8 cellular contexts compared by ENCODE assay signal in the genomic region with DNA sequence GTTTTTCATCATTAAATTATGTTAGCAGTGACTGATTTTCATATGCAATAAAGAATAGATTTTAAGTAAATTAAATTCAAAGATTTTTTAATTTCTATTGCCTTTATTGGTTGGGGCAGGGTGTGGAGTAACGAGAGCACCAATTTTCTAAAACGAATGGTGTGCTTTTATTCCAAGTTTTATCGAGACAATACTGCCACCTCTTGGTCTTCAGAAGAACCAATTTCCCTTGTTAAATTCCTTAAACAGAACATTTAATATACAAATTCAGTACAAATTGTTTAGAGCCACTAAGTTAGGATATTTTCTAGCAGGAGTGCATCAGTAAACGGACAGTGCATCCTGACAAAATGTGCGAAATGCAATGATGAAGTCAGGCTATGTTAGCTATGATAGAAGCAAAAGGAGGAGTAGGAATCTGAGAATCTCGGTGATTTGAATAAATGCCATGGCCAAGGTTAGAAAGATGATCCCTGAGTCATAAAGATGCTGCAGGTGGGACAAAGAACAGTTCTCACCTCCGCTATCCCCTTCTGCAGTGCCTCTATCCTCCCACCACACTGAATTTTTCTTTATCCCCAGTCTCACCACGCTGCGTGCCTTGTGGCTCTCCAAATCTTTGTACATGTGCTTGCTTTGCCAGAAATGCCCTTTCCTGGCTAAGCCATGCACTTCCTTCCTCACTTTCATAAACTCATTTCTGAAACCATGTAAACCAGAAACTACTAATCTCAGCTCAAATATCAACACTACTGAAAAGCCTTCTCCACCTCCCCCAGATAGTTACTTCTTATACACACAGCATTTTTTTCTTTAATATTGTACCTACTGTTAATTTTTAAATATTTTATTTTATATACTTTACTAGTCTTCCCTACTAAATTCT. TPM values are rescaled to one million over a fixed set of nuclear protein-coding genes. Genes with fewer than 3 reads are reported as not detected.
DNase-seq lines count a peak whose midpoint lies in the region; ATAC-seq and TF ChIP-seq lines count a peak whose summit lies in the region.

No MANE protein-coding gene starts in this region.

- H3K4me1 Mint-ChIP-seq in effector memory CD8-positive, alpha-beta T cell (ENCODE audit: low read depth in 2 of 2): no peaks in the 10 kb centered on the region
- H3K4me1 Mint-ChIP-seq in naive thymus-derived CD4-positive, alpha-beta T cell: peaks cover 0 to under 1% (median 0%) of the 10 kb centered on the region in 7 donors

- DNase-seq in AG04450 (ENCODE audit: low read depth, low spot score) (no peak), NCI-H526 treated with DMSO at 0.1 percent for 48 hours (lab: John Stamatoyannopoulos, UW) (peak; percentile 58)
- no peak for DNase-seq in effector memory CD8-positive, alpha-beta T cell
- peak in 6 of 9 donors; percentile 29 to 63 (median 48) for DNase-seq in naive thymus-derived CD4-positive, alpha-beta T cell

- no peak overlapping the region for H3K27ac ChIP-seq in AG04450 (ENCODE audit: low read depth, low read length)
- no peak overlapping the region for H3K27ac ChIP-seq in naive thymus-derived CD4-positive, alpha-beta T cell (ENCODE audit: low read depth, low read length)

- no peaks in the 10 kb centered on the region for H3K27me3 ChIP-seq in AG04450 (ENCODE audit: control insufficient read depth, insufficient read depth, low read length)
- H3K27me3 ChIP-seq in naive thymus-derived CD4-positive, alpha-beta T cell (ENCODE audit: control insufficient read depth in 2 of 2, insufficient read depth in 2 of 2, low read length in 2 of 2): no peaks in the 10 kb centered on the region

- H3K9me3 Mint-ChIP-seq in effector memory CD8-positive, alpha-beta T cell: no peaks in the 10 kb centered on the region
- H3K9me3 Mint-ChIP-seq in naive thymus-derived CD4-positive, alpha-beta T cell: no peaks in the 10 kb centered on the region

- intact Hi-C loops in naive thymus-derived CD4-positive, alpha-beta T cell (cut with micrococcal nuclease): loop anchor here (1.0 to 5.0 kb wide), 13 partner anchors 32 to 522 kb away; a partner anchor contains a TSS

- no peaks in the 10 kb centered on the region for H3K36me3 Mint-ChIP-seq in effector memory CD8-positive, alpha-beta T cell (ENCODE audit: insufficient read depth)
- no peaks in the 10 kb centered on the region for H3K36me3 Mint-ChIP-seq in naive thymus-derived CD4-positive, alpha-beta T cell

- peak; percentile 29 for ATAC-seq in effector memory CD8-positive, alpha-beta T cell (replicated peaks)
- peak; percentile 59 for ATAC-seq in naive thymus-derived CD4-positive, alpha-beta T cell
- ATAC-seq in HG03460 (IDR thresholded peaks at IDR 0.05; ENCODE audit: unreplicated experiment): no peak
- ATAC-seq in GM21737 (IDR thresholded peaks at IDR 0.05; ENCODE audit: unreplicated experiment): no peak
- ATAC-seq in GM21447 (IDR thresholded peaks at IDR 0.05; ENCODE audit: unreplicated experiment): no peak

- H3K27me3 Mint-ChIP-seq in effector memory CD8-positive, alpha-beta T cell: peaks cover 0 to 6% of the 10 kb centered on the region in 2 donors
- no peaks in the 10 kb centered on the region for H3K27me3 Mint-ChIP-seq in naive thymus-derived CD4-positive, alpha-beta T cell

- no peaks in the 10 kb centered on the region for H3K9me3 ChIP-seq in AG04450 (ENCODE audit: control insufficient read depth, insufficient read depth, low read length)
- no peaks in the 10 kb centered on the region for H3K9me3 ChIP-seq in naive thymus-derived CD4-positive, alpha-beta T cell (ENCODE audit: control insufficient read depth in 2 of 3, low read length in 3 of 3)

- H3K27ac Mint-ChIP-seq in effector memory CD8-positive, alpha-beta T cell: no peak overlapping the region
- peak overlapping the region in 1 of 9 donors; percentile 26 for H3K27ac Mint-ChIP-seq in naive thymus-derived CD4-positive, alpha-beta T cell

- POLR2A ChIA-PET in AG04450 (lab: Yijun Ruan, JAX): no interaction called here
- POLR2A ChIA-PET in naive thymus-derived CD4-positive, alpha-beta T cell (lab: Charles Lee): interaction anchor here (0.5 to 1.2 kb wide), 4 partner anchors 204 to 324 kb away, joined by 3 to 4 read pairs (median 3); no protein-coding TSS in a partner anchor

- CTCF ChIA-PET in AG04450 (lab: Charles Lee): interaction anchor here (0.6 to 5.1 kb wide), 16 partner anchors 8 to 325 kb away, joined by 3 to 42 read pairs (median 4); no protein-coding TSS in a partner anchor
- CTCF ChIA-PET in naive thymus-derived CD4-positive, alpha-beta T cell (lab: Charles Lee): interaction anchor here (0.5 to 3.5 kb wide), 14 partner anchors 9 to 352 kb away, joined by 3 to 64 read pairs (median 4); a partner anchor contains a TSS

- no peak overlapping the region for H3K4me3 Mint-ChIP-seq in effector memory CD8-positive, alpha-beta T cell
- no peak overlapping the region for H3K4me3 Mint-ChIP-seq in naive thymus-derived CD4-positive, alpha-beta T cell

- TF ChIP-seq CTCF in AG04450 (IDR thresholded peaks at IDR 0.05; ENCODE audit: low read depth, low read length) (peak; percentile 57), GM12873 (IDR thresholded peaks at IDR 0.05; ENCODE audit: insufficient read depth, low read depth, low read length, missing control alignments) (peak; percentile 48)

- no peak overlapping the region for H3K4me3 ChIP-seq in AG04450 (ENCODE audit: low read depth, low read length)
- H3K4me3 ChIP-seq in naive thymus-derived CD4-positive, alpha-beta T cell (ENCODE audit: low read length): no peak overlapping the region

- no peaks in the 10 kb centered on the region for H3K4me1 ChIP-seq in naive thymus-derived CD4-positive, alpha-beta T cell (ENCODE audit: control insufficient read depth in 2 of 2, insufficient read depth in 2 of 2, low read length in 2 of 2)

- no peaks in the 10 kb centered on the region for H3K36me3 ChIP-seq in naive thymus-derived CD4-positive, alpha-beta T cell (ENCODE audit: control insufficient read depth in 2 of 3, insufficient read depth in 3 of 3, low read length in 3 of 3)

RNA-seq across cellular contexts. Expression of a gene that starts 31.9 kb away (rescaled TPM):
- polyA plus RNA-seq in AG04450 (2011; rRNA removed): 0.32 and 0.38 TPM in 2 replicates
- polyA minus RNA-seq in AG04450 (2011; rRNA and poly(A)+ RNA removed): 0.70 and 1.2 TPM in 2 replicates
- total RNA-seq in naive thymus-derived CD4-positive, alpha-beta T cell: 1 to 10 TPM; 2.1 to 6.6 (median 3.8) TPM
- polyA plus RNA-seq in naive thymus-derived CD4-positive, alpha-beta T cell: under 1 TPM; 0.51 to 0.54 TPM

Comparison
In these comparisons a context has a peak if more than half of its experiments do, and no peak if none do; other contexts are left out.
1. DNase-seq: peak in NCI-H526 treated with DMSO at 0.1 percent for 48 hours (single experiment) and naive thymus-derived CD4-positive, alpha-beta T cell (6 of 9); none in AG04450 (single experiment) and effector memory CD8-positive, alpha-beta T cell (0 of 3).
2. ATAC-seq: peak in effector memory CD8-positive, alpha-beta T cell (single experiment) and naive thymus-derived CD4-positive, alpha-beta T cell (single experiment); none in HG03460 (single experiment), GM21737 (single experiment) and GM21447 (single experiment).